In genomic region chr4:104751468-104751867, GRCh38 we compare ENCODE assay signal across 18 cellular contexts.
DNase-seq lines count a peak whose midpoint lies in the region; ATAC-seq, FAIRE-seq and TF ChIP-seq lines count a peak whose summit lies in the region.
"Had no signal": no experiment of that assay in that cellular context is flagged by ENCODE, and none has a peak within 500 bp of the region (broad histone marks: within the 10 kb centered on the region; RNA-seq: fewer than 3 reads in every experiment).

No MANE protein-coding gene starts in this region.

- no peaks in the 10 kb centered on the region for H3K36me3 ChIP-seq in trophoblast cell (ENCODE audit: control insufficient read depth in 1 of 2, insufficient read depth in 2 of 2, low read length in 2 of 2)
- H3K36me3 ChIP-seq: BE2C, Peyer's patch, SJSA1 had no signal

- H2BK12ac ChIP-seq in trophoblast cell (ENCODE audit: low read length), result no peak overlapping the region

- H2BK120ac ChIP-seq in trophoblast cell (ENCODE audit: insufficient read depth, low read length, poor library complexity), result no peak overlapping the region

- H2AFZ ChIP-seq in trophoblast cell (ENCODE audit: insufficient read depth, low read length, poor library complexity), result no peak overlapping the region

- no peak for TF ChIP-seq CTCF in epithelial cell of esophagus (IDR thresholded peaks at IDR 0.05; ENCODE audit: insufficient read depth, low read depth, low read length, missing control alignments)

- H3K9ac ChIP-seq in trophoblast cell (ENCODE audit: low read length), result peak overlapping the region; percentile 69

- H4K8ac ChIP-seq in trophoblast cell (ENCODE audit: low read depth, low read length), result no peak overlapping the region

- DNase-seq in GM12891 (ENCODE audit: insufficient read length, low spot score) (no peak), NCI-H82 (lab: John Stamatoyannopoulos, UW) (peak; percentile 88), epithelial cell of esophagus (ENCODE audit: low read depth) (peak; percentile 69), trophoblast cell (no peak), T-helper 17 cell (no peak), NCI-H2081 (lab: John Stamatoyannopoulos, UW) (no peak)
- DNase-seq in activated naive CD8-positive, alpha-beta T cell treated with anti-CD3 and anti-CD28 coated beads, Interleukin-2, amount 50 U/mL, for 24 hours, result no peak
- DNase-seq: BE2C, DMS79, H7, Karpas-422, NCI-H1417, NCI-H187, NCI-H2107, NCI-H510A, NCI-H748 treated with DMSO at 0.1 percent for 48 hours, Peyer's patch had no signal

- H3K4me3 Mint-ChIP-seq in activated naive CD8-positive, alpha-beta T cell treated with anti-CD3 and anti-CD28 coated beads, Interleukin-2, amount 50 U/mL, for 24 hours, result no peak overlapping the region
- H3K4me3 Mint-ChIP-seq in T-helper 17 cell, result no peak overlapping the region

- no peaks in the 10 kb centered on the region for H3K36me3 Mint-ChIP-seq in activated naive CD8-positive, alpha-beta T cell treated with anti-CD3 and anti-CD28 coated beads, Interleukin-2, amount 50 U/mL, for 24 hours (ENCODE audit: low read depth)
- no peaks in the 10 kb centered on the region for H3K36me3 Mint-ChIP-seq in T-helper 17 cell (ENCODE audit: low read depth)

- no peak for ATAC-seq in activated naive CD8-positive, alpha-beta T cell treated with anti-CD3 and anti-CD28 coated beads, Interleukin-2, amount 50 U/mL, for 24 hours
- no peak for ATAC-seq in T-helper 17 cell

- H3K4me2 ChIP-seq in trophoblast cell (ENCODE audit: low read length), result no peak overlapping the region

- H4K12ac ChIP-seq in trophoblast cell (ENCODE audit: low read depth, low read length), result no peak overlapping the region

- no peak overlapping the region for H3K4ac ChIP-seq in trophoblast cell (ENCODE audit: low read depth, low read length)

- H3K4me3 ChIP-seq in epithelial cell of esophagus (ENCODE audit: low read length) (no peak overlapping the region), trophoblast cell (ENCODE audit: low read depth, low read length) (no peak overlapping the region)
- H3K4me3 ChIP-seq: Peyer's patch, SJSA1 had no signal

- no peak overlapping the region for H4K91ac ChIP-seq in trophoblast cell (ENCODE audit: low read depth, low read length)

- no peak overlapping the region for H2AK5ac ChIP-seq in trophoblast cell (ENCODE audit: low read length)

- no peaks in the 10 kb centered on the region for H3K79me2 ChIP-seq in trophoblast cell (ENCODE audit: control insufficient read depth, insufficient read depth, low read length, poor library complexity)

- TF ChIP-seq POLR2A in GM12891 (IDR thresholded peaks at IDR 0.05; ENCODE audit: low read depth, low read length), result no peak

- H3K27ac Mint-ChIP-seq in activated naive CD8-positive, alpha-beta T cell treated with anti-CD3 and anti-CD28 coated beads, Interleukin-2, amount 50 U/mL, for 24 hours, result no peak overlapping the region
- no peak overlapping the region for H3K27ac Mint-ChIP-seq in T-helper 17 cell

- H3K4me1 Mint-ChIP-seq in activated naive CD8-positive, alpha-beta T cell treated with anti-CD3 and anti-CD28 coated beads, Interleukin-2, amount 50 U/mL, for 24 hours, result peaks cover 10% of the 10 kb centered on the region
- peaks cover 8% of the 10 kb centered on the region for H3K4me1 Mint-ChIP-seq in T-helper 17 cell

- no peaks in the 10 kb centered on the region for H3K27me3 Mint-ChIP-seq in activated naive CD8-positive, alpha-beta T cell treated with anti-CD3 and anti-CD28 coated beads, Interleukin-2, amount 50 U/mL, for 24 hours
- H3K27me3 Mint-ChIP-seq in T-helper 17 cell, result no peaks in the 10 kb centered on the region

- peaks cover 3% of the 10 kb centered on the region for H3K9me3 Mint-ChIP-seq in activated naive CD8-positive, alpha-beta T cell treated with anti-CD3 and anti-CD28 coated beads, Interleukin-2, amount 50 U/mL, for 24 hours

- no peak overlapping the region for H3K14ac ChIP-seq in trophoblast cell (ENCODE audit: low read length)

- no peaks in the 10 kb centered on the region for H3K27me3 ChIP-seq in trophoblast cell (ENCODE audit: insufficient read depth, low read length)
- H3K27me3 ChIP-seq: BE2C, Peyer's patch, SJSA1 had no signal

- H3K9me3 ChIP-seq in trophoblast cell (ENCODE audit: insufficient read depth, low read depth, low read length) (no peaks in the 10 kb centered on the region), T-helper 17 cell (ENCODE audit: control insufficient read depth, low read length, poor library complexity, severe bottlenecking) (no peaks in the 10 kb centered on the region)
- H3K9me3 ChIP-seq: BE2C, Peyer's patch, SJSA1 had no signal

- no peaks in the 10 kb centered on the region for H3K4me1 ChIP-seq in trophoblast cell (ENCODE audit: control insufficient read depth in 1 of 2, insufficient read depth in 2 of 2, low read length in 2 of 2)
- H3K4me1 ChIP-seq: BE2C, Peyer's patch, SJSA1 had no signal

- H2BK5ac ChIP-seq in trophoblast cell (ENCODE audit: low read depth, low read length, poor library complexity), result no peak overlapping the region

- WGBS in trophoblast cell (ENCODE audit: extremely low coverage, insufficient coverage, insufficient read length), result no CpG with 5 or more reads among the region's 2 CpGs

- no peak overlapping the region for H3K18ac ChIP-seq in trophoblast cell (ENCODE audit: low read length)

- H3K27ac ChIP-seq in trophoblast cell (ENCODE audit: low read depth, low read length), result no peak overlapping the region
- H3K27ac ChIP-seq: Peyer's patch, SJSA1 had no signal

- H3K23ac ChIP-seq in trophoblast cell (ENCODE audit: low read length), result no peak overlapping the region

- peak; percentile 5 for FAIRE-seq in GM12891 (lab: Jason Lieb, UNC)

- no peaks in the 10 kb centered on the region for H3K79me1 ChIP-seq in trophoblast cell (ENCODE audit: low read length)

TF ChIP-seq in GM12891, 5 proteins besides CTCF, POLR2A, EP300 and RAD21:
- TF ChIP-seq POU2F2 (IDR thresholded peaks at IDR 0.05; ENCODE audit: low read depth, low read length), result no peak

Comparison
In these comparisons a context has a peak if more than half of its experiments do, and no peak if none do; other contexts are left out.
1. DNase-seq: peak in NCI-H82 (single experiment) and epithelial cell of esophagus (single experiment); none in GM12891 (single experiment), trophoblast cell (0 of 2), activated naive CD8-positive, alpha-beta T cell treated with anti-CD3 and anti-CD28 coated beads, Interleukin-2, amount 50 U/mL, for 24 hours (single experiment), T-helper 17 cell (0 of 3) and NCI-H2081 (0 of 2).